Comparison of ENCODE assay signal across 1 cellular context in the genomic region with DNA sequence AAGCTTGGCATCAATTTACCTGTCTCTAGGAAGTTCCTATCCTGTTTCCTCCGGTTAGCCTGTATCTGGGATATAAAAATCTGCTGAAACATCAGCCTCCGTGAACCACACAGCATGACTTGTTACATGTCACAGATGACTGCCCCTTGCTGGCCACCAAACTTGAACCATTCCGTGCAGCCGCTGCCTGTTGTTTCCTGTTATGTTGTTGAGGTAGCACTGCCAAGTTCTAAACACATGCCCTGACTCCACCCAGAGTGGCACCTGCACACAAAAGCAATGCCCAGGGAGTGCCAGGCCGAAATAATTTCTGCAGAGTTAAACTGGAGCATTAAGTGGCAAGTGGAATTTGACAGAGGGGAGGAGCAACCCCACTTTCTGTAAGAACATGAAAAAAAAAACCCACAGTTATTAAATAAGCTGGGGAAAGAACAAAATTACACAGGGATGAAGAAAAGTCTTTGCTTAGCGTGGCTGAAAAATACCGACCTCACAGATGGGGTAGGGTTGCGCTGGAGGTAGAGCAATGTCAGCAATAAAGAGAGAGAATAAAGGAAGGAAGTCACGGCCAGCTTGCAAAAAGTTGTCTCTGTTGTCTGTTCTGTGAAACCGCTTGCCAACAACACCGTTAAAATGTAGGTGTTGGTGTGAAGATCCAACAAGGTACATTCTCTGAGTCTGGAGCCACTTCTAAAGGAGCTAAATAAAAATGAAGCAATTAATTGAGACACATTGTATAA.
TF ChIP-seq lines count a peak whose summit lies in the region.

No MANE protein-coding gene starts in this region.

TF ChIP-seq in GM23338, 12 proteins besides CTCF, POLR2A, EP300 and RAD21 (continued from another document):
- TF ChIP-seq, protein P1, sequence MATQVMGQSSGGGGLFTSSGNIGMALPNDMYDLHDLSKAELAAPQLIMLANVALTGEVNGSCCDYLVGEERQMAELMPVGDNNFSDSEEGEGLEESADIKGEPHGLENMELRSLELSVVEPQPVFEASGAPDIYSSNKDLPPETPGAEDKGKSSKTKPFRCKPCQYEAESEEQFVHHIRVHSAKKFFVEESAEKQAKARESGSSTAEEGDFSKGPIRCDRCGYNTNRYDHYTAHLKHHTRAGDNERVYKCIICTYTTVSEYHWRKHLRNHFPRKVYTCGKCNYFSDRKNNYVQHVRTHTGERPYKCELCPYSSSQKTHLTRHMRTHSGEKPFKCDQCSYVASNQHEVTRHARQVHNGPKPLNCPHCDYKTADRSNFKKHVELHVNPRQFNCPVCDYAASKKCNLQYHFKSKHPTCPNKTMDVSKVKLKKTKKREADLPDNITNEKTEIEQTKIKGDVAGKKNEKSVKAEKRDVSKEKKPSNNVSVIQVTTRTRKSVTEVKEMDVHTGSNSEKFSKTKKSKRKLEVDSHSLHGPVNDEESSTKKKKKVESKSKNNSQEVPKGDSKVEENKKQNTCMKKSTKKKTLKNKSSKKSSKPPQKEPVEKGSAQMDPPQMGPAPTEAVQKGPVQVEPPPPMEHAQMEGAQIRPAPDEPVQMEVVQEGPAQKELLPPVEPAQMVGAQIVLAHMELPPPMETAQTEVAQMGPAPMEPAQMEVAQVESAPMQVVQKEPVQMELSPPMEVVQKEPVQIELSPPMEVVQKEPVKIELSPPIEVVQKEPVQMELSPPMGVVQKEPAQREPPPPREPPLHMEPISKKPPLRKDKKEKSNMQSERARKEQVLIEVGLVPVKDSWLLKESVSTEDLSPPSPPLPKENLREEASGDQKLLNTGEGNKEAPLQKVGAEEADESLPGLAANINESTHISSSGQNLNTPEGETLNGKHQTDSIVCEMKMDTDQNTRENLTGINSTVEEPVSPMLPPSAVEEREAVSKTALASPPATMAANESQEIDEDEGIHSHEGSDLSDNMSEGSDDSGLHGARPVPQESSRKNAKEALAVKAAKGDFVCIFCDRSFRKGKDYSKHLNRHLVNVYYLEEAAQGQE (IDR thresholded peaks at IDR 0.05; ENCODE audit: unreplicated experiment), result no peak
- no peak for TF ChIP-seq EZH2phosphoT487 (IDR thresholded peaks at IDR 0.05; ENCODE audit: unreplicated experiment)
- TF ChIP-seq ZNF114 (CRISPR knock-in tag; IDR thresholded peaks at IDR 0.05), result no peak
- TF ChIP-seq EZH2 (IDR thresholded peaks at IDR 0.05; ENCODE audit: low read depth, unreplicated experiment), result no peak
- TF ChIP-seq, protein P2, sequence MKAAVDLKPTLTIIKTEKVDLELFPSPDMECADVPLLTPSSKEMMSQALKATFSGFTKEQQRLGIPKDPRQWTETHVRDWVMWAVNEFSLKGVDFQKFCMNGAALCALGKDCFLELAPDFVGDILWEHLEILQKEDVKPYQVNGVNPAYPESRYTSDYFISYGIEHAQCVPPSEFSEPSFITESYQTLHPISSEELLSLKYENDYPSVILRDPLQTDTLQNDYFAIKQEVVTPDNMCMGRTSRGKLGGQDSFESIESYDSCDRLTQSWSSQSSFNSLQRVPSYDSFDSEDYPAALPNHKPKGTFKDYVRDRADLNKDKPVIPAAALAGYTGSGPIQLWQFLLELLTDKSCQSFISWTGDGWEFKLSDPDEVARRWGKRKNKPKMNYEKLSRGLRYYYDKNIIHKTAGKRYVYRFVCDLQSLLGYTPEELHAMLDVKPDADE (IDR thresholded peaks at IDR 0.05), result no peak
- no peak for TF ChIP-seq STAT1 (IDR thresholded peaks at IDR 0.05; ENCODE audit: unreplicated experiment)
- TF ChIP-seq CREB1 (CRISPR knock-in tag; IDR thresholded peaks at IDR 0.05; ENCODE audit: low read depth), result no peak
- TF ChIP-seq ZNF331 (CRISPR knock-in tag; IDR thresholded peaks at IDR 0.05; ENCODE audit: low read depth), result no peak
- TF ChIP-seq NANOG (IDR thresholded peaks at IDR 0.05; ENCODE audit: borderline replicate concordance), result no peak
TF ChIP-seq in GM23338: peak in this region for 0.
